Comparison of ENCODE assay signal across 11 cellular contexts in genomic region chr5:35129276-35129675, GRCh38.
DNase-seq lines count a peak whose midpoint lies in the region; ATAC-seq and TF ChIP-seq lines count a peak whose summit lies in the region.
"Had no signal": no experiment of that assay in that cellular context is flagged by ENCODE, and none has a peak within 500 bp of the region (broad histone marks: within the 10 kb centered on the region; RNA-seq: fewer than 3 reads in every experiment).

No MANE protein-coding gene starts in this region.

- peak; percentile 39 for DNase-seq in AG09319 (ENCODE audit: extremely low read depth, low read depth)
- DNase-seq in LoVo (ENCODE audit: low spot score) = peak; percentile 71
- DNase-seq in cardiac fibroblast (ENCODE audit: low read depth in 2 of 2) = peak; percentile 74 to 85
- no peak for DNase-seq in activated T-cell treated with anti-CD3 and anti-CD28 coated beads, Interleukin-2, amount 50 U/mL, for 1 hour
- DNase-seq in nucleus accumbens (lab: John Stamatoyannopoulos, UW) = no peak
- DNase-seq: activated CD4-positive, alpha-beta T cell treated with anti-CD3 and anti-CD28 coated beads, Interleukin-2, amount 50 U/mL, for 48 hours; activated effector memory CD4-positive, alpha-beta T cell treated with anti-CD3 and anti-CD28 coated beads, Interleukin-2, amount 50 U/mL, for 16 hours had no signal

- peak overlapping the region; percentile 27 for H3K9ac ChIP-seq in mucosa of stomach (ENCODE audit: low read length)

- H3K27me3 ChIP-seq in mucosa of stomach (ENCODE audit: control insufficient read depth, insufficient read depth, low read length) = no peaks in the 10 kb centered on the region
- H3K27me3 ChIP-seq: gastroesophageal sphincter had no signal

- ATAC-seq in HG03565 (IDR thresholded peaks at IDR 0.05; ENCODE audit: unreplicated experiment) = no peak
- ATAC-seq in HG03378 (IDR thresholded peaks at IDR 0.05; ENCODE audit: unreplicated experiment) = no peak
- ATAC-seq: gastroesophageal sphincter had no signal

- no peak overlapping the region for H3K4me3 ChIP-seq in cardiac fibroblast (replicated peaks in 1 of 2; ENCODE audit: low read depth in 2 of 2, low read length in 2 of 2)
- H3K4me3 ChIP-seq in mucosa of stomach (ENCODE audit: low read length) = peak overlapping the region; percentile 4
- H3K4me3 ChIP-seq: gastroesophageal sphincter had no signal

- peaks cover 23% of the 10 kb centered on the region for H3K4me1 ChIP-seq in mucosa of stomach (ENCODE audit: control insufficient read depth, insufficient read depth, low read length)
- H3K4me1 ChIP-seq: gastroesophageal sphincter had no signal

- H3K36me3 ChIP-seq in mucosa of stomach (ENCODE audit: control insufficient read depth, insufficient read depth, low read length) = no peaks in the 10 kb centered on the region
- H3K36me3 ChIP-seq: gastroesophageal sphincter had no signal

- no peaks in the 10 kb centered on the region for H3K9me3 ChIP-seq in mucosa of stomach (ENCODE audit: control insufficient read depth, low read length)
- H3K9me3 ChIP-seq: gastroesophageal sphincter had no signal

- TF ChIP-seq CTCF in AG09319 (IDR thresholded peaks at IDR 0.05; ENCODE audit: low read depth, low read length) (no peak), cardiac fibroblast (IDR thresholded peaks at IDR 0.05; ENCODE audit: low read depth, low read length) (no peak)

Comparison
In these comparisons a context has a peak if more than half of its experiments do, and no peak if none do; other contexts are left out.
1. DNase-seq: peak in AG09319 (single experiment), LoVo (single experiment) and cardiac fibroblast (2 of 2); none in activated T-cell treated with anti-CD3 and anti-CD28 coated beads, Interleukin-2, amount 50 U/mL, for 1 hour (single experiment) and nucleus accumbens (0 of 56).